Comparison of ENCODE assay signal across 1 cellular context in genomic region chr1:231584117-231584516, GRCh38.
TF ChIP-seq lines count a peak whose summit lies in the region.

No MANE protein-coding gene starts in this region.

TF ChIP-seq in K562, 482 proteins besides CTCF, POLR2A, EP300 and RAD21 (continued from another document):
- TF ChIP-seq EP400 (IDR thresholded peaks at IDR 0.05) (0 out of 2 replicates have a peak, but pooled peaks have one; percentile 4), RCOR1 (IDR thresholded peaks at IDR 0.05; ENCODE audit: borderline replicate concordance in 1 of 2, low read depth in 2 of 2, low read length in 2 of 2) (0 out of 4 replicates have a peak, but pooled peaks of 1 of the 2 experiments have one; percentile 13), BRF2 (IDR thresholded peaks at IDR 0.05; ENCODE audit: borderline replicate concordance, insufficient read depth, insufficient read length) (no peak), CBFA2T3 (IDR thresholded peaks at IDR 0.05) (no peak), ATF4 (CRISPR knock-in tag; IDR thresholded peaks at IDR 0.05) (no peak), DPF2 (IDR thresholded peaks at IDR 0.05) (no peak), DEAF1 (CRISPR knock-in tag; IDR thresholded peaks at IDR 0.05) (peak; percentile 47), E2F8 (IDR thresholded peaks at IDR 0.05; ENCODE audit: low read depth, partially characterized antibody) (no peak), RFX1 (IDR thresholded peaks at IDR 0.05) (peak; percentile 46), SMC3 (conservative IDR thresholded peaks at IDR 0.05; ENCODE audit: insufficient read depth, low read depth, low read length) (0 out of 2 replicates have a peak, but pooled peaks have one; percentile 17), IRF9 (tag; IDR thresholded peaks at IDR 0.05) (peak; percentile 34; the same call in 1 of the 2 replicates), JUN (IDR thresholded peaks at IDR 0.05; ENCODE audit: borderline replicate concordance, low read depth, low read length) (0 out of 2 replicates have a peak, but pooled peaks have one; percentile 5), JUN (CRISPR knock-in tag; IDR thresholded peaks at IDR 0.05; ENCODE audit: borderline replicate concordance) (no peak)
TF ChIP-seq in K562: peak in this region for 9.
